1 cellular context compared by ENCODE assay signal in genomic region chr4:126777649-126778048, GRCh38.
TF ChIP-seq lines count a peak whose summit lies in the region.

No MANE protein-coding gene starts in this region.

TF ChIP-seq in K562, 482 proteins besides CTCF, POLR2A, EP300 and RAD21 (continued from another document):
- TF ChIP-seq HES1 (IDR thresholded peaks at IDR 0.05; ENCODE audit: low read depth) (no peak), RFX1 (IDR thresholded peaks at IDR 0.05) (peak; percentile 29), TOE1 (IDR thresholded peaks at IDR 0.05; ENCODE audit: borderline replicate concordance) (peak; percentile 29; the same call in 1 of the 2 replicates), TOE1 (CRISPR knock-in tag; IDR thresholded peaks at IDR 0.05; ENCODE audit: borderline replicate concordance, low read depth) (no peak), TFE3 (CRISPR knock-in tag; IDR thresholded peaks at IDR 0.05) (peak; percentile 52), TSC22D4 (tag; IDR thresholded peaks at IDR 0.05) (no peak), POLR2AphosphoS2 (IDR thresholded peaks at IDR 0.05; ENCODE audit: low read length) (no peak)
